ENCODE assay signal across 15 cellular contexts in genomic region chr13:113474179-113474578, GRCh38. TPM values are rescaled to one million over a fixed set of nuclear protein-coding genes. Genes with fewer than 3 reads are reported as not detected.
DNase-seq lines count a peak whose midpoint lies in the region; ATAC-seq and TF ChIP-seq lines count a peak whose summit lies in the region.
"Had no signal": no experiment of that assay in that cellular context is flagged by ENCODE, and none has a peak within 500 bp of the region (broad histone marks: within the 10 kb centered on the region; RNA-seq: fewer than 3 reads in every experiment).

No MANE protein-coding gene starts in this region.

- no peaks in the 10 kb centered on the region for H3F3A ChIP-seq in GM23248 (ENCODE audit: insufficient read depth)

- no peak overlapping the region for H3K4me2 ChIP-seq in GM23248 (ENCODE audit: unreplicated experiment)

- in situ Hi-C loops in GM23248 (cut with MboI): no loop called here

- H3K36me3 ChIP-seq in GM23248 (ENCODE audit: low read depth): peaks cover 43% of the 10 kb centered on the region
- peaks cover 0 to 91% of the 10 kb centered on the region in 2 donors for H3K36me3 ChIP-seq in gastroesophageal sphincter

- H4K20me1 ChIP-seq in GM23248 (ENCODE audit: insufficient read depth): no peaks in the 10 kb centered on the region

- no peak overlapping the region for H3K27ac Mint-ChIP-seq in osteocyte (ENCODE audit: unreplicated experiment)
- H3K27ac Mint-ChIP-seq: activated T-helper 17 cell treated with anti-CD3 and anti-CD28 coated beads, Interleukin-2, amount 50 U/mL, for 72 hours; T-helper 2 cell treated with Interferon-gamma antibody and Interleukin-4, amounts not matched to agents 5 μg/mL and 100 μg/mL, for 36 hours had no signal

- TF ChIP-seq CTCF in gastroesophageal sphincter (IDR thresholded peaks at IDR 0.05): no peak
- no peak for TF ChIP-seq CTCF in osteocyte (IDR thresholded peaks at IDR 0.05)

- H3K27me3 ChIP-seq in GM23248 (replicated peaks; ENCODE audit: insufficient read depth) (no peaks in the 10 kb centered on the region), gastroesophageal sphincter (no peaks in the 10 kb centered on the region)
- H3K27me3 ChIP-seq: MG63, sigmoid colon had no signal

- no peak for TF ChIP-seq POLR2A in gastroesophageal sphincter (IDR thresholded peaks at IDR 0.05)

- H2AFZ ChIP-seq in GM23248: no peak overlapping the region

- WGBS in GM23248 (ENCODE audit: low coverage in 1 of 2, low lambda C conversion rate in 2 of 2, missing lambda C conversion rate in 2 of 2), 2 experiments: 78 to 79% methylated on average over 10 of the region's 10 CpGs
- WGBS in gastroesophageal sphincter (ENCODE audit: low coverage in 1 of 2), 2 donors: 68 to 70% methylated on average over 3 to 8 of the region's 10 CpGs

- H3K36me3 Mint-ChIP-seq in osteocyte (ENCODE audit: unreplicated experiment): peaks cover 61% of the 10 kb centered on the region

- H3K4me3 Mint-ChIP-seq in osteocyte (ENCODE audit: unreplicated experiment): no peak overlapping the region
- H3K4me3 Mint-ChIP-seq: activated T-helper 17 cell treated with anti-CD3 and anti-CD28 coated beads, Interleukin-2, amount 50 U/mL, for 72 hours; T-helper 2 cell treated with Interferon-gamma antibody and Interleukin-4, amounts not matched to agents 5 μg/mL and 100 μg/mL, for 36 hours had no signal

- H3K79me2 ChIP-seq in GM23248 (ENCODE audit: insufficient read depth): peaks cover 37% of the 10 kb centered on the region

- no peak for TF ChIP-seq EP300 in gastroesophageal sphincter (IDR thresholded peaks at IDR 0.05)

- no peak overlapping the region for H3K9ac ChIP-seq in GM23248

- H3K4me1 ChIP-seq in GM23248 (ENCODE audit: insufficient read depth) (no peaks in the 10 kb centered on the region), gastroesophageal sphincter (no peaks in the 10 kb centered on the region)
- H3K4me1 ChIP-seq: sigmoid colon had no signal

- no peaks in the 10 kb centered on the region for H3K27me3 Mint-ChIP-seq in osteocyte (ENCODE audit: unreplicated experiment)
- H3K27me3 Mint-ChIP-seq: activated T-helper 17 cell treated with anti-CD3 and anti-CD28 coated beads, Interleukin-2, amount 50 U/mL, for 72 hours had no signal

- ATAC-seq in gastroesophageal sphincter: peak; percentile 55
- ATAC-seq in HG03039 (IDR thresholded peaks at IDR 0.05; ENCODE audit: unreplicated experiment): no peak
- ATAC-seq in GM18870 (IDR thresholded peaks at IDR 0.05; ENCODE audit: unreplicated experiment): no peak
- ATAC-seq: activated T-helper 17 cell treated with anti-CD3 and anti-CD28 coated beads, Interleukin-2, amount 50 U/mL, for 72 hours; Panc1 had no signal

- no peaks in the 10 kb centered on the region for H3K9me2 ChIP-seq in GM23248 (ENCODE audit: insufficient read depth)

- H3K9me3 Mint-ChIP-seq in osteocyte (ENCODE audit: unreplicated experiment): peaks cover 8% of the 10 kb centered on the region
- H3K9me3 Mint-ChIP-seq: activated T-helper 17 cell treated with anti-CD3 and anti-CD28 coated beads, Interleukin-2, amount 50 U/mL, for 72 hours; T-helper 2 cell treated with Interferon-gamma antibody and Interleukin-4, amounts not matched to agents 5 μg/mL and 100 μg/mL, for 36 hours had no signal

- H3K4me3 ChIP-seq in GM23248 (no peak overlapping the region), gastroesophageal sphincter (no peak overlapping the region)
- H3K4me3 ChIP-seq: MG63, sigmoid colon had no signal

- H3K27ac ChIP-seq in GM23248 (no peak overlapping the region), gastroesophageal sphincter (no peak overlapping the region)
- H3K27ac ChIP-seq: sigmoid colon had no signal

- DNase-seq in GM23248 (peak; percentile 23), SKM-1 (lab: John Stamatoyannopoulos, UW; ENCODE audit: unreplicated experiment) (peak; percentile 59), osteocyte (ENCODE audit: extremely low spot score, unreplicated experiment) (peak; percentile 77), NCI-H446 treated with DMSO at 0.1 percent for 48 hours (lab: John Stamatoyannopoulos, UW) (no peak)
- DNase-seq in activated CD4-positive, alpha-beta T cell treated with anti-CD3 and anti-CD28 coated beads for 4 hours: no peak
- DNase-seq: activated CD4-positive, alpha-beta T cell treated with anti-CD3 and anti-CD28 coated beads, Interleukin-2, amount 50 U/mL, for 1 hour; HCEC 1CT; MG63; sigmoid colon had no signal

- H3K4me1 Mint-ChIP-seq in osteocyte (ENCODE audit: unreplicated experiment): no peaks in the 10 kb centered on the region
- H3K4me1 Mint-ChIP-seq: activated T-helper 17 cell treated with anti-CD3 and anti-CD28 coated beads, Interleukin-2, amount 50 U/mL, for 72 hours had no signal

- H3K9me3 ChIP-seq in GM23248 (ENCODE audit: low read depth): no peaks in the 10 kb centered on the region
- H3K9me3 ChIP-seq in gastroesophageal sphincter: no peaks in the 10 kb centered on the region
- H3K9me3 ChIP-seq: MG63, sigmoid colon had no signal

RNA-seq across cellular contexts. Expression of gene DCUN1D2, which starts 16.3 kb away (rescaled TPM):
- total RNA-seq in GM23248 (2014; rRNA removed; shearing (Covaris generic)): 9.9 and 22.1 TPM in 2 replicates
- 7.2 and 11.1 TPM in 2 replicates for polyA plus RNA-seq in GM23248 (2016; fragmentation: Nextera tagmentation; extraction: Ambion mirVana)
- 10 to 100 TPM; 12.3 to 20.2 (median 17.3) TPM for total RNA-seq in gastroesophageal sphincter
- 27.5 and 29.0 TPM in 2 replicates for total RNA-seq in osteocyte

RNA-seq across cellular contexts. Expression of gene ADPRHL1, which starts 20.9 kb away (rescaled TPM):
- 1.4 and 2.2 TPM in 2 replicates for total RNA-seq in GM23248 (2014; rRNA removed; shearing (Covaris generic))
- 1.6 and 1.8 TPM in 2 replicates for polyA plus RNA-seq in GM23248 (2016; fragmentation: Nextera tagmentation; extraction: Ambion mirVana)
- total RNA-seq in gastroesophageal sphincter (10 to 100 TPM in 1 of 4 donors, 1 to 10 TPM in 3; 4.7 to 33.8 (median 8.9) TPM), osteocyte (2.6 and 2.9 TPM in 2 replicates)

Comparison
In these comparisons a context has a peak if more than half of its experiments do, and no peak if none do; other contexts are left out.
1. DNase-seq: peak in GM23248 (single experiment), SKM-1 (single experiment) and osteocyte (single experiment); none in NCI-H446 treated with DMSO at 0.1 percent for 48 hours (single experiment) and activated CD4-positive, alpha-beta T cell treated with anti-CD3 and anti-CD28 coated beads for 4 hours (0 of 2).